ENCODE assay signal across 30 cellular contexts in genomic region chr10:117253908-117254307, GRCh38. TPM values are rescaled to one million over a fixed set of nuclear protein-coding genes. Genes with fewer than 3 reads are reported as not detected.
"Had no signal": no experiment of that assay in that cellular context is flagged by ENCODE, and none has a peak within 500 bp of the region (broad histone marks: within the 10 kb centered on the region; RNA-seq: fewer than 3 reads in every experiment).

No MANE protein-coding gene starts in this region.

- H3K36me3 ChIP-seq: heart left ventricle, left ventricle myocardium inferior, neural progenitor cell, ovary, sigmoid colon, spleen, transverse colon, upper lobe of left lung had no signal

- H3K4me3 Mint-ChIP-seq: immature natural killer cell; mesothelial cell of epicardium; naive B cell; natural killer cell; nephron progenitor cell; neural progenitor cell; stimulated activated effector memory CD8-positive, alpha-beta T cell treated with anti-CD3 and anti-CD28 coated beads, Interleukin-12 subunit alpha, Interleukin-12 subunit beta, amount 100 ng/mL, for 72 hours; stimulated activated naive CD8-positive, alpha-beta T cell treated with anti-CD3 and anti-CD28 coated beads, Interleukin-15, Interleukin-2, amounts not matched to agents 100 ng/mL and 50 ng/mL, for 24 hours had no signal

- H3K9me3 ChIP-seq: heart left ventricle, left ventricle myocardium inferior, ovary, sigmoid colon, spleen, transverse colon, upper lobe of left lung had no signal

- H2AFZ ChIP-seq: neural progenitor cell had no signal

- H3K27ac ChIP-seq: heart left ventricle, left ventricle myocardium inferior, neural progenitor cell, ovary, sigmoid colon, spleen, transverse colon, upper lobe of left lung had no signal

- H3K9ac ChIP-seq: neural progenitor cell had no signal

- ATAC-seq: heart left ventricle; natural killer cell; right cardiac atrium; stimulated activated effector memory CD8-positive, alpha-beta T cell treated with anti-CD3 and anti-CD28 coated beads, Interleukin-12 subunit alpha, Interleukin-12 subunit beta, amount 100 ng/mL, for 72 hours had no signal

- H3K4me1 ChIP-seq: heart left ventricle, left ventricle myocardium inferior, sigmoid colon, spleen, transverse colon, upper lobe of left lung had no signal

- H3K9me3 Mint-ChIP-seq: mesothelial cell of epicardium; natural killer cell; nephron progenitor cell; neural progenitor cell; stimulated activated effector memory CD8-positive, alpha-beta T cell treated with anti-CD3 and anti-CD28 coated beads, Interleukin-12 subunit alpha, Interleukin-12 subunit beta, amount 100 ng/mL, for 72 hours; stimulated activated naive CD8-positive, alpha-beta T cell treated with anti-CD3 and anti-CD28 coated beads, Interleukin-15, Interleukin-2, amounts not matched to agents 100 ng/mL and 50 ng/mL, for 24 hours had no signal

- H3K27me3 ChIP-seq: neural progenitor cell, ovary, upper lobe of left lung had no signal

- H3K4me2 ChIP-seq: neural progenitor cell had no signal

- DNase-seq: heart left ventricle; hypothalamus; immature natural killer cell; left ventricle myocardium inferior; mesendoderm; naive B cell; natural killer cell; nephron progenitor cell; retina; right cardiac atrium; sigmoid colon; small intestine; spleen; stimulated activated CD4-positive, alpha-beta T cell treated with anti-CD3 and anti-CD28 coated beads, Interleukin-4, amount 100 ng/mL, for 24 hours; stimulated activated naive CD4-positive, alpha-beta T cell; substantia nigra; transverse colon; upper lobe of left lung had no signal

- H3K27ac Mint-ChIP-seq: immature natural killer cell; mesothelial cell of epicardium; naive B cell; natural killer cell; nephron progenitor cell; neural progenitor cell; progenitor cell of endocrine pancreas; stimulated activated effector memory CD8-positive, alpha-beta T cell treated with anti-CD3 and anti-CD28 coated beads, Interleukin-12 subunit alpha, Interleukin-12 subunit beta, amount 100 ng/mL, for 72 hours; stimulated activated naive CD8-positive, alpha-beta T cell treated with anti-CD3 and anti-CD28 coated beads, Interleukin-15, Interleukin-2, amounts not matched to agents 100 ng/mL and 50 ng/mL, for 24 hours had no signal

- H3K4me1 Mint-ChIP-seq: naive B cell; stimulated activated effector memory CD8-positive, alpha-beta T cell treated with anti-CD3 and anti-CD28 coated beads, Interleukin-12 subunit alpha, Interleukin-12 subunit beta, amount 100 ng/mL, for 72 hours had no signal

- H3K36me3 Mint-ChIP-seq: immature natural killer cell; mesothelial cell of epicardium; naive B cell; natural killer cell; neural progenitor cell; stimulated activated effector memory CD8-positive, alpha-beta T cell treated with anti-CD3 and anti-CD28 coated beads, Interleukin-12 subunit alpha, Interleukin-12 subunit beta, amount 100 ng/mL, for 72 hours had no signal

- H3K4me3 ChIP-seq: heart left ventricle, left ventricle myocardium inferior, lung, neural progenitor cell, ovary, sigmoid colon, spleen, transverse colon, upper lobe of left lung had no signal

RNA-seq across cellular contexts. Expression of gene KCNK18, which starts 56.6 kb away (rescaled TPM):
- total RNA-seq: heart left ventricle, kidney epithelial cell, left ventricle myocardium inferior, lower leg skin, lung, mesothelial cell of epicardium, mononuclear cell, natural killer cell, omental fat pad, ovary, progenitor cell of endocrine pancreas, right cardiac atrium, sigmoid colon, spleen, temporal lobe, transverse colon, upper lobe of left lung had no signal
